12 cellular contexts compared by ENCODE assay signal in the genomic region with DNA sequence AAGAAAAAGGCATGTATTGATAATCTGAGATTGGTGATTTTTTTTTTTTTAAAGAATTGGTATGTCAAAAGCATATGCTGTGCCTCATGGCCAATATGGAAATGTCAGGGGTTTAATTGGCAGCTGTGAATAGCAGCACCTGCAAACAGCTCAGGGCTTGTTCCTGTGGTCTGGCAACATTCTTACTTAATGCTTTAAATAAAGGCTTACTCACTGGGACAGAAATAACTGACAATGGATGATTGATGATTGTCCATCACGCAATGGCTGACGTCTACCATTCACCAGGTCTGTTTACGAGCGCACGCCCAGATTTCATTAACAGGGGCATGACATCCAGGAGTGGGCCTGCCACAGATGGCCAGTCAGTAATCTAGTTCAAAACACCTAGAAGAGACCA.
A peak's percentile ranks its signal among the peaks of the same experiment; 100 is the strongest.
DNase-seq lines count a peak whose midpoint lies in the region; ATAC-seq and TF ChIP-seq lines count a peak whose summit lies in the region.
"Had no signal": no experiment of that assay in that cellular context is flagged by ENCODE, and none has a peak within 500 bp of the region (broad histone marks: within the 10 kb centered on the region; RNA-seq: fewer than 3 reads in every experiment).

No MANE protein-coding gene starts in this region.

- DNase-seq in HEK293T (ENCODE audit: extremely low spot score) (peak; percentile 41), NCI-H1930 (lab: John Stamatoyannopoulos, UW) (peak; percentile 76 to 88), SHP77 treated with DMSO at 0.1 percent for 48 hours (lab: John Stamatoyannopoulos, UW) (peak; percentile 97), left kidney (ENCODE audit: low read depth, low spot score) (peak; percentile 54), NCI-H1092 (lab: John Stamatoyannopoulos, UW) (no peak), coronary artery (ENCODE audit: low spot score) (no peak)
- DNase-seq in activated CD8-positive, alpha-beta memory T cell treated with anti-CD3 and anti-CD28 coated beads, Interleukin-2, amount 50 U/mL, for 48 hours = no peak
- DNase-seq: activated CD4-positive, alpha-beta T cell treated with anti-CD3 and anti-CD28 coated beads, Interleukin-2, amount 10 ng/mL, durations not matched to agents 24 days and 14 days; activated naive CD8-positive, alpha-beta T cell treated with anti-CD3 and anti-CD28 coated beads for 36 hours; HCEC 1CT; SIG-M5 had no signal

- no peak overlapping the region for H3K4me3 ChIP-seq in coronary artery

- no peak overlapping the region for H3K27ac ChIP-seq in coronary artery

- TF ChIP-seq CTCF in coronary artery (IDR thresholded peaks at IDR 0.05) = no peak

- CTCF ChIA-PET in HEK293T (lab: Yijun Ruan, JAX) = no interaction called here

- POLR2A ChIA-PET in HEK293T (lab: Yijun Ruan, JAX) = no interaction called here

- ATAC-seq in HG02973 (IDR thresholded peaks at IDR 0.05; ENCODE audit: unreplicated experiment) = no peak

TF ChIP-seq in HEK293T, 16 proteins besides CTCF, POLR2A, EP300 and RAD21:
- no peak for TF ChIP-seq FOXM1 (IDR thresholded peaks at IDR 0.05; ENCODE audit: borderline replicate concordance)
- TF ChIP-seq, protein P1, sequence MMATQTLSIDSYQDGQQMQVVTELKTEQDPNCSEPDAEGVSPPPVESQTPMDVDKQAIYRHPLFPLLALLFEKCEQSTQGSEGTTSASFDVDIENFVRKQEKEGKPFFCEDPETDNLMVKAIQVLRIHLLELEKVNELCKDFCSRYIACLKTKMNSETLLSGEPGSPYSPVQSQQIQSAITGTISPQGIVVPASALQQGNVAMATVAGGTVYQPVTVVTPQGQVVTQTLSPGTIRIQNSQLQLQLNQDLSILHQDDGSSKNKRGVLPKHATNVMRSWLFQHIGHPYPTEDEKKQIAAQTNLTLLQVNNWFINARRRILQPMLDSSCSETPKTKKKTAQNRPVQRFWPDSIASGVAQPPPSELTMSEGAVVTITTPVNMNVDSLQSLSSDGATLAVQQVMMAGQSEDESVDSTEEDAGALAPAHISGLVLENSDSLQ (IDR thresholded peaks at IDR 0.05) = peak; percentile 94
- no peak; the same call in 1 of the 2 replicates for TF ChIP-seq CTBP1 (IDR thresholded peaks at IDR 0.05; ENCODE audit: borderline replicate concordance)
- no peak for TF ChIP-seq FOXK2 (IDR thresholded peaks at IDR 0.05)
- TF ChIP-seq ELF4 (IDR thresholded peaks at IDR 0.05) = no peak
- no peak for TF ChIP-seq FOXA1 (IDR thresholded peaks at IDR 0.05)
- TF ChIP-seq ARNT (IDR thresholded peaks at IDR 0.05) = peak; percentile 99
- no peak for TF ChIP-seq BHLHE40 (IDR thresholded peaks at IDR 0.05; ENCODE audit: borderline replicate concordance)
TF ChIP-seq in HEK293T: peak in this region for 2.

Comparison
In these comparisons a context has a peak if more than half of its experiments do, and no peak if none do; other contexts are left out.
1. DNase-seq: peak in HEK293T (single experiment), NCI-H1930 (2 of 2), SHP77 treated with DMSO at 0.1 percent for 48 hours (single experiment) and left kidney (single experiment); none in activated CD8-positive, alpha-beta memory T cell treated with anti-CD3 and anti-CD28 coated beads, Interleukin-2, amount 50 U/mL, for 48 hours (single experiment), NCI-H1092 (single experiment) and coronary artery (single experiment).